In genomic region chrX:73827406-73827805, GRCh38 we compare ENCODE assay signal across 1 cellular context.
A peak's percentile ranks its signal among the peaks of the same experiment; 100 is the strongest.
TF ChIP-seq lines count a peak whose summit lies in the region.

No MANE protein-coding gene starts in this region.

TF ChIP-seq in HEK293, 187 proteins besides CTCF, POLR2A, EP300 and RAD21:
- TF ChIP-seq PRDM4 (tag by site-specific recombination; IDR thresholded peaks at IDR 0.05) (peak; percentile 13; the same call in 1 of the 2 replicates), PRDM1 (tag by site-specific recombination; IDR thresholded peaks at IDR 0.05) (peak; percentile 91), ZNF600 (tag by site-specific recombination; IDR thresholded peaks at IDR 0.05) (no peak), PBX3 (CRISPR knock-in tag; IDR thresholded peaks at IDR 0.05) (no peak), ZNF510 (tag by site-specific recombination; IDR thresholded peaks at IDR 0.05; ENCODE audit: insufficient replicate concordance) (no peak), ZNF580 (tag by site-specific recombination; IDR thresholded peaks at IDR 0.05) (0 out of 2 replicates have a peak, but pooled peaks have one; percentile 7), ZNF626 (tag by site-specific recombination; IDR thresholded peaks at IDR 0.05) (no peak), FEZF1 (tag by site-specific recombination; IDR thresholded peaks at IDR 0.05) (peak; percentile 5; the same call in 1 of the 2 replicates), ZNF18 (tag by site-specific recombination; IDR thresholded peaks at IDR 0.05) (0 out of 2 replicates have a peak, but pooled peaks have one; percentile 8), ZNF366 (tag by site-specific recombination; conservative IDR thresholded peaks at IDR 0.05) (peak; percentile 58), ZNF341 (tag by site-specific recombination; IDR thresholded peaks at IDR 0.05; ENCODE audit: low read depth) (peak; percentile 75), ZNF701 (tag by site-specific recombination; IDR thresholded peaks at IDR 0.05) (no peak), ZNF174 (tag by site-specific recombination; IDR thresholded peaks at IDR 0.05) (no peak), GLI4 (tag by site-specific recombination; IDR thresholded peaks at IDR 0.05) (peak; percentile 65; the same call in 1 of the 2 replicates), ZNF239 (tag by site-specific recombination; IDR thresholded peaks at IDR 0.05) (0 out of 2 replicates have a peak, but pooled peaks have one; percentile 50)
TF ChIP-seq in HEK293: peak in this region for 9.
